In genomic region chr1:40901886-40902633, GRCh38 we compare ENCODE assay signal across 14 cellular contexts. TPM values are rescaled to one million over a fixed set of nuclear protein-coding genes. Genes with fewer than 3 reads are reported as not detected.
DNase-seq lines count a peak whose midpoint lies in the region; TF ChIP-seq lines count a peak whose summit lies in the region.
"Had no signal": no experiment of that assay in that cellular context is flagged by ENCODE, and none has a peak within 500 bp of the region (broad histone marks: within the 10 kb centered on the region; RNA-seq: fewer than 3 reads in every experiment).

No MANE protein-coding gene starts in this region.

- H3K9me2 ChIP-seq in Loucy (replicated peaks; ENCODE audit: low read depth, low read length) = no peaks in the 10 kb centered on the region

- peak; percentile 85 for DNase-seq in AG08395 (ENCODE audit: low spot score)
- DNase-seq in dedifferentiated amniotic fluid mesenchymal stem cell (ENCODE audit: extremely low spot score) = peak; percentile 40
- DNase-seq in mesendoderm = peak; percentile 26
- DNase-seq in NCI-H345 (lab: John Stamatoyannopoulos, UW) = no peak
- no peak for DNase-seq in D341Med (ENCODE audit: low spot score)
- DNase-seq in CD14-positive monocyte (ENCODE audit: low spot score) = no peak
- DNase-seq in activated effector memory CD4-positive, alpha-beta T cell treated with anti-CD3 and anti-CD28 coated beads, Interleukin-2, amount 50 U/mL, for 16 hours = no peak
- DNase-seq: activated naive CD4-positive, alpha-beta T cell treated with Interleukin-2 at 50 U/mL for 16 hours; hippocampal formation; NCI-H1694 treated with DMSO at 0.1 percent for 48 hours; T-helper 2 cell had no signal

- no peaks in the 10 kb centered on the region for H3K79me2 ChIP-seq in Loucy (ENCODE audit: insufficient read depth, low read length)
- H3K79me2 ChIP-seq in mesendoderm (ENCODE audit: control insufficient read depth, insufficient read depth, low read length) = no peaks in the 10 kb centered on the region

- no peak overlapping the region for H3K4ac ChIP-seq in mesendoderm (ENCODE audit: low read depth, low read length)

- no peak overlapping the region for H3K23ac ChIP-seq in mesendoderm (ENCODE audit: low read length)

- H3K9ac ChIP-seq in Loucy (ENCODE audit: low read depth, low read length, poor library complexity, severe bottlenecking) = no peak overlapping the region
- no peak overlapping the region for H3K9ac ChIP-seq in mesendoderm (ENCODE audit: low read length)

- no peaks in the 10 kb centered on the region for H3K4me1 ChIP-seq in Loucy (ENCODE audit: insufficient read depth, low read length, poor library complexity, severe bottlenecking)
- peaks cover 4% of the 10 kb centered on the region for H3K4me1 ChIP-seq in mesendoderm (ENCODE audit: control insufficient read depth, low read depth, low read length)

- peak overlapping the region; percentile 56; the same call in 1 of the 2 replicates for H2AFZ ChIP-seq in Loucy (ENCODE audit: low read length)

- peaks cover 57% of the 10 kb centered on the region for H3K4me1 Mint-ChIP-seq in CD14-positive monocyte

- no peaks in the 10 kb centered on the region for H3K36me3 ChIP-seq in Loucy (ENCODE audit: insufficient read depth, low read length)
- no peaks in the 10 kb centered on the region for H3K36me3 ChIP-seq in mesendoderm (ENCODE audit: control insufficient read depth, insufficient read depth, low read length)

- H3K9me3 ChIP-seq in Loucy (ENCODE audit: insufficient read depth, low read depth, low read length) = no peaks in the 10 kb centered on the region

- H3K79me1 ChIP-seq in mesendoderm (ENCODE audit: low read length) = no peaks in the 10 kb centered on the region

- no peak for TF ChIP-seq CTCF in Loucy (conservative IDR thresholded peaks at IDR 0.05; ENCODE audit: low read length)
- no peak for TF ChIP-seq CTCF in CD14-positive monocyte (IDR thresholded peaks at IDR 0.05)

- H3K27ac Mint-ChIP-seq in CD14-positive monocyte = no peak overlapping the region
- H3K27ac Mint-ChIP-seq: progenitor cell of endocrine pancreas had no signal

- no peaks in the 10 kb centered on the region for H3K27me3 ChIP-seq in Loucy (ENCODE audit: insufficient read depth, low read length, poor library complexity, severe bottlenecking)
- H3K27me3 ChIP-seq in mesendoderm (ENCODE audit: insufficient read depth, low read length, poor library complexity) = no peaks in the 10 kb centered on the region

- no peaks in the 10 kb centered on the region for H3K9me3 Mint-ChIP-seq in CD14-positive monocyte

- H3K27ac ChIP-seq in mesendoderm (ENCODE audit: low read depth, low read length) = no peak overlapping the region
- H3K27ac ChIP-seq: C4-2B had no signal

- WGBS in mesendoderm (ENCODE audit: extremely low coverage, insufficient coverage, low lambda C conversion rate) = no CpG with 5 or more reads among the region's 11 CpGs

- no peak overlapping the region for H4K8ac ChIP-seq in mesendoderm (ENCODE audit: low read depth, low read length)

- H3K4me3 ChIP-seq in Loucy (ENCODE audit: low read length, poor library complexity, severe bottlenecking) (no peak overlapping the region), mesendoderm (ENCODE audit: low read length) (no peak overlapping the region)

- no peak overlapping the region for H3K56ac ChIP-seq in mesendoderm (ENCODE audit: low read length)

- no peak overlapping the region for H2BK15ac ChIP-seq in mesendoderm (replicated peaks; ENCODE audit: low read depth)

- H3K4me3 Mint-ChIP-seq in CD14-positive monocyte = no peak overlapping the region

- H2BK5ac ChIP-seq in mesendoderm (ENCODE audit: low read length) = no peak overlapping the region

- peaks cover 0 to 2% of the 10 kb centered on the region in 2 donors for H3K36me3 Mint-ChIP-seq in CD14-positive monocyte

- intact Hi-C loops in CD14-positive monocyte (cut with micrococcal nuclease) = no loop called here

- no peak overlapping the region for H4K5ac ChIP-seq in mesendoderm (ENCODE audit: low read length)

- H2AK5ac ChIP-seq in mesendoderm (ENCODE audit: low read length) = no peak overlapping the region

- no peak overlapping the region for H2BK120ac ChIP-seq in mesendoderm (ENCODE audit: low read depth, low read length)

- H3F3A ChIP-seq in Loucy (ENCODE audit: low read depth) = no peaks in the 10 kb centered on the region

- H3K4me2 ChIP-seq in Loucy (ENCODE audit: low read depth, low read length, poor library complexity, severe bottlenecking) (no peak overlapping the region), mesendoderm (ENCODE audit: low read length) (no peak overlapping the region)

- H3K18ac ChIP-seq in mesendoderm (ENCODE audit: low read length) = no peak overlapping the region

- H4K20me1 ChIP-seq in Loucy (ENCODE audit: insufficient read depth, low read length, poor library complexity, severe bottlenecking) = no peaks in the 10 kb centered on the region

- H3K27me3 Mint-ChIP-seq in CD14-positive monocyte (ENCODE audit: low read depth in 3 of 3) = peaks cover 0 to 3% (median 0%) of the 10 kb centered on the region in 3 donors

RNA-seq across cellular contexts. Expression of gene CITED4, which starts 39.9 kb away (rescaled TPM):
- polyA plus RNA-seq in mesendoderm (2013, experiment 1 of 2) = 12.3 TPM
- polyA plus RNA-seq in mesendoderm (2013, experiment 2 of 2) = 12.8 TPM
- 10 to 100 TPM in 1 of 2 donors, 1 to 10 TPM in 1; 2.4 to 18.8 TPM for polyA plus RNA-seq in CD14-positive monocyte

Comparison
In these comparisons a context has a peak if more than half of its experiments do, and no peak if none do; other contexts are left out.
1. DNase-seq: peak in AG08395 (single experiment), dedifferentiated amniotic fluid mesenchymal stem cell (single experiment) and mesendoderm (single experiment); none in NCI-H345 (single experiment), D341Med (single experiment), CD14-positive monocyte (single experiment) and activated effector memory CD4-positive, alpha-beta T cell treated with anti-CD3 and anti-CD28 coated beads, Interleukin-2, amount 50 U/mL, for 16 hours (single experiment).